ENCODE assay signal across 8 cellular contexts in genomic region chr6:29743025-29743424, GRCh38. TPM values are rescaled to one million over a fixed set of nuclear protein-coding genes. Genes with fewer than 3 reads are reported as not detected.
"Had no signal": no experiment of that assay in that cellular context is flagged by ENCODE, and none has a peak within 500 bp of the region (broad histone marks: within the 10 kb centered on the region; RNA-seq: fewer than 3 reads in every experiment).

No MANE protein-coding gene starts in this region.

- ATAC-seq: HCT116, K562 had no signal

- DNase-seq: GM23248, GOT3, H7, IMR-90, KG1 had no signal

- H3K9me3 ChIP-seq: HAP-1 had no signal

- H3K36me3 ChIP-seq: HAP-1 had no signal

- H3K4me1 ChIP-seq: HAP-1 had no signal

- H3K27ac ChIP-seq: GM23248 had no signal

- H3K4me3 ChIP-seq: GM23248, HAP-1, K562 had no signal

RNA-seq across cellular contexts. Expression of gene HLA-F, which starts 19.8 kb away (rescaled TPM):
- total RNA-seq: IMR-90 had no signal
